In genomic region chrX:109830704-109831206, GRCh38 we compare ENCODE assay signal across 8 cellular contexts.
DNase-seq lines count a peak whose midpoint lies in the region; ATAC-seq and TF ChIP-seq lines count a peak whose summit lies in the region.

No MANE protein-coding gene starts in this region.

- in situ Hi-C loops in HAP-1 (cut with MboI; ENCODE audit: low sequenced_read_pairs): no loop called here

- H3K4me3 Mint-ChIP-seq in activated CD8-positive, alpha-beta memory T cell treated with anti-CD3 and anti-CD28 coated beads, Interleukin-2, amount 10 ng/mL, durations not matched to agents 7 days and 5 days: no peak overlapping the region

- peaks cover 6% of the 10 kb centered on the region for H3K27me3 Mint-ChIP-seq in activated CD8-positive, alpha-beta memory T cell treated with anti-CD3 and anti-CD28 coated beads, Interleukin-2, amount 10 ng/mL, durations not matched to agents 7 days and 5 days

- H3K27ac ChIP-seq in colonic mucosa: no peak overlapping the region

- no peaks in the 10 kb centered on the region for H3K4me1 Mint-ChIP-seq in activated CD8-positive, alpha-beta memory T cell treated with anti-CD3 and anti-CD28 coated beads, Interleukin-2, amount 10 ng/mL, durations not matched to agents 7 days and 5 days

- H3K9me3 ChIP-seq in colonic mucosa (no peaks in the 10 kb centered on the region), HAP-1 (no peaks in the 10 kb centered on the region)

- H3K9me3 Mint-ChIP-seq in activated CD8-positive, alpha-beta memory T cell treated with anti-CD3 and anti-CD28 coated beads, Interleukin-2, amount 10 ng/mL, durations not matched to agents 7 days and 5 days (ENCODE audit: low read depth): no peaks in the 10 kb centered on the region

- H3K4me1 ChIP-seq in colonic mucosa (no peaks in the 10 kb centered on the region), HAP-1 (no peaks in the 10 kb centered on the region)

- H3K4me3 ChIP-seq in colonic mucosa (no peak overlapping the region), HAP-1 (no peak overlapping the region)

- H3K9ac ChIP-seq in colonic mucosa (ENCODE audit: low read depth in 2 of 2, low read length in 2 of 2): no peak overlapping the region

- TF ChIP-seq CTCF in AG09319 (IDR thresholded peaks at IDR 0.05; ENCODE audit: low read depth, low read length): no peak
- no peak for TF ChIP-seq CTCF in colonic mucosa (IDR thresholded peaks at IDR 0.05)

- H3K27ac Mint-ChIP-seq in activated CD8-positive, alpha-beta memory T cell treated with anti-CD3 and anti-CD28 coated beads, Interleukin-2, amount 10 ng/mL, durations not matched to agents 7 days and 5 days: no peak overlapping the region

- no peaks in the 10 kb centered on the region for H3K36me3 Mint-ChIP-seq in activated CD8-positive, alpha-beta memory T cell treated with anti-CD3 and anti-CD28 coated beads, Interleukin-2, amount 10 ng/mL, durations not matched to agents 7 days and 5 days

- DNase-seq in AG09319 (ENCODE audit: extremely low read depth, low read depth): peak; percentile 55
- peak; percentile 8 for DNase-seq in dermis blood vessel endothelial cell
- DNase-seq in globus pallidus (ENCODE audit: low spot score): no peak
- DNase-seq in activated CD8-positive, alpha-beta memory T cell treated with anti-CD3 and anti-CD28 coated beads, Interleukin-2, amount 10 ng/mL, durations not matched to agents 7 days and 5 days: no peak
- DNase-seq in colonic mucosa: no peak
- DNase-seq in HAP-1 (ENCODE audit: low spot score in 2 of 2): no peak

- H3K27me3 ChIP-seq in colonic mucosa (no peaks in the 10 kb centered on the region), HAP-1 (ENCODE audit: low read depth) (peaks cover 14% of the 10 kb centered on the region)

- CTCF ChIA-PET in activated CD8-positive, alpha-beta memory T cell treated with anti-CD3 and anti-CD28 coated beads, Interleukin-2, amount 10 ng/mL, durations not matched to agents 7 days and 5 days (lab: Charles Lee): no interaction called here

- ATAC-seq in GM19463 (IDR thresholded peaks at IDR 0.05; ENCODE audit: unreplicated experiment): peak; percentile 68
- ATAC-seq in HG03354 (IDR thresholded peaks at IDR 0.05; ENCODE audit: poor library complexity, severe bottlenecking, unreplicated experiment): peak; percentile 87
- ATAC-seq in activated CD8-positive, alpha-beta memory T cell treated with anti-CD3 and anti-CD28 coated beads, Interleukin-2, amount 10 ng/mL, durations not matched to agents 7 days and 5 days: no peak

- intact Hi-C loops in colonic mucosa (cut with DNase I): no loop called here

- H3K36me3 ChIP-seq in colonic mucosa (no peaks in the 10 kb centered on the region), HAP-1 (replicated peaks) (no peaks in the 10 kb centered on the region)

Comparison
In these comparisons a context has a peak if more than half of its experiments do, and no peak if none do; other contexts are left out.
1. DNase-seq: peak in AG09319 (single experiment) and dermis blood vessel endothelial cell (single experiment); none in globus pallidus (single experiment), activated CD8-positive, alpha-beta memory T cell treated with anti-CD3 and anti-CD28 coated beads, Interleukin-2, amount 10 ng/mL, durations not matched to agents 7 days and 5 days (single experiment), colonic mucosa (single experiment) and HAP-1 (0 of 2).